26 cellular contexts compared by ENCODE assay signal in genomic region chr10:42454313-42454712, GRCh38.
DNase-seq lines count a peak whose midpoint lies in the region; ATAC-seq, FAIRE-seq and TF ChIP-seq lines count a peak whose summit lies in the region.
"Had no signal": no experiment of that assay in that cellular context is flagged by ENCODE, and none has a peak within 500 bp of the region (broad histone marks: within the 10 kb centered on the region; RNA-seq: fewer than 3 reads in every experiment).

No MANE protein-coding gene starts in this region.

- H3K27me3 ChIP-seq in HUES48 (ENCODE audit: control insufficient read depth, insufficient read depth, low read length), result no peaks in the 10 kb centered on the region
- H3K27me3 ChIP-seq: BE2C; BLaER1 treated with 17β-estradiol and CSF1 and Interleukin-3, amounts not matched to agents 10 nM and 100 nM had no signal

- no peaks in the 10 kb centered on the region for H3K27me3 Mint-ChIP-seq in glutamatergic neuron (ENCODE audit: unreplicated experiment)

- peak; percentile 23 for ATAC-seq in stimulated activated naive CD8-positive, alpha-beta T cell treated with anti-CD3 and anti-CD28 coated beads, Interleukin-15, Interleukin-2, amounts not matched to agents 100 U/mL and 50 U/mL, for 24 hours
- ATAC-seq: A549, GM23338, HCT116 had no signal

- no peak for TF ChIP-seq CTCF in glutamatergic neuron (IDR thresholded peaks at IDR 0.05; ENCODE audit: partially characterized antibody, unreplicated experiment)

- H3K4me3 Mint-ChIP-seq in glutamatergic neuron (ENCODE audit: unreplicated experiment), result no peak overlapping the region
- H3K4me3 Mint-ChIP-seq: CD14-positive monocyte; CD4-positive, alpha-beta T cell; CD8-positive, alpha-beta memory T cell; GM23338; H9 had no signal

- H3K4me1 ChIP-seq in HUES48 (ENCODE audit: control insufficient read depth, insufficient read depth, low read length), result no peaks in the 10 kb centered on the region
- H3K4me1 ChIP-seq: A549; BE2C; BLaER1 treated with 17β-estradiol and CSF1 and Interleukin-3, amounts not matched to agents 10 nM and 100 nM had no signal

- H3K4me3 ChIP-seq in HUES48 (ENCODE audit: low read depth, low read length), result peak overlapping the region; percentile 12; the same call in 1 of the 2 replicates
- H3K4me3 ChIP-seq: A549; BLaER1 treated with 17β-estradiol and CSF1 and Interleukin-3, amounts not matched to agents 10 nM and 100 nM; GM23338 had no signal

- H3K36me3 ChIP-seq in HUES48 (ENCODE audit: control insufficient read depth, insufficient read depth, low read length), result no peaks in the 10 kb centered on the region
- H3K36me3 ChIP-seq: BE2C; BLaER1 treated with 17β-estradiol and CSF1 and Interleukin-3, amounts not matched to agents 10 nM and 100 nM had no signal

- FAIRE-seq in urothelium cell line (lab: Jason Lieb, UNC), result peak; percentile 87
- FAIRE-seq: A549, D721Med, GM12891, GM18507 had no signal

- no peak overlapping the region for H3K27ac Mint-ChIP-seq in glutamatergic neuron (ENCODE audit: unreplicated experiment)
- H3K27ac Mint-ChIP-seq: CD14-positive monocyte; CD4-positive, alpha-beta T cell; CD8-positive, alpha-beta memory T cell; GM23338; H9 had no signal

- no peak overlapping the region for H3K9ac ChIP-seq in HUES48 (ENCODE audit: low read depth, low read length)
- H3K9ac ChIP-seq: BLaER1 treated with 17β-estradiol and CSF1 and Interleukin-3, amounts not matched to agents 10 nM and 100 nM had no signal

- no peak overlapping the region for H3K27ac ChIP-seq in HUES48 (ENCODE audit: low read depth, low read length)
- H3K27ac ChIP-seq: A549; BLaER1 treated with 17β-estradiol and CSF1 and Interleukin-3, amounts not matched to agents 10 nM and 100 nM had no signal

- DNase-seq in glutamatergic neuron, result peak; percentile 28
- no peak for DNase-seq in stimulated activated naive CD8-positive, alpha-beta T cell treated with anti-CD3 and anti-CD28 coated beads, Interleukin-15, Interleukin-2, amounts not matched to agents 100 U/mL and 50 U/mL, for 24 hours
- DNase-seq in urothelium cell line (ENCODE audit: low spot score), result no peak
- DNase-seq in NCI-H1436 (lab: John Stamatoyannopoulos, UW), result no peak
- DNase-seq in T-helper 9 cell, result no peak
- DNase-seq in stimulated activated CD8-positive, alpha-beta memory T cell treated with anti-CD3 and anti-CD28 coated beads, Interleukin-4, amount 100 ng/mL, for 48 hours, result no peak
- DNase-seq: 8988T; ACHN; AML-193; BE2C; CD4-positive, alpha-beta T cell; CD8-positive, alpha-beta memory T cell; DMS 273 treated with DMSO at 0.1 percent for 48 hours; DMS79; EL; GDM1; H9 had no signal

- peaks cover 2% of the 10 kb centered on the region for H3K9me3 Mint-ChIP-seq in glutamatergic neuron (ENCODE audit: unreplicated experiment)

- peaks cover 75% of the 10 kb centered on the region for H3K9me3 ChIP-seq in HUES48 (ENCODE audit: control insufficient read depth, insufficient read depth, low read length)
- H3K9me3 ChIP-seq: A549, BE2C had no signal

- peaks cover 8% of the 10 kb centered on the region for H3K36me3 Mint-ChIP-seq in glutamatergic neuron (ENCODE audit: unreplicated experiment)
- H3K36me3 Mint-ChIP-seq: CD14-positive monocyte; CD8-positive, alpha-beta memory T cell had no signal

- H3K4me1 Mint-ChIP-seq in glutamatergic neuron (ENCODE audit: low read depth, unreplicated experiment), result no peaks in the 10 kb centered on the region
- H3K4me1 Mint-ChIP-seq: CD14-positive monocyte; CD8-positive, alpha-beta memory T cell; GM23338; H9 had no signal
